ENCODE assay signal across 1 cellular context in genomic region chr1:23741609-23742008, GRCh38.
TF ChIP-seq lines count a peak whose summit lies in the region.

No MANE protein-coding gene starts in this region.

TF ChIP-seq in WTC11, 78 proteins besides CTCF, POLR2A, EP300 and RAD21 (continued from another document):
- TF ChIP-seq HMGXB4 (CRISPR knock-in tag; IDR thresholded peaks at IDR 0.05) = no peak
- TF ChIP-seq E2F4 (CRISPR knock-in tag; IDR thresholded peaks at IDR 0.05; ENCODE audit: borderline replicate concordance, low read depth) = no peak
- no peak for TF ChIP-seq MLX (CRISPR knock-in tag; IDR thresholded peaks at IDR 0.05)
- no peak for TF ChIP-seq IRF1 (CRISPR knock-in tag; IDR thresholded peaks at IDR 0.05)
- TF ChIP-seq NFYB (CRISPR knock-in tag; conservative IDR thresholded peaks at IDR 0.05; ENCODE audit: low read depth) = no peak
- no peak for TF ChIP-seq NR3C1 (CRISPR knock-in tag; conservative IDR thresholded peaks at IDR 0.05; ENCODE audit: low read depth)
TF ChIP-seq in WTC11: peak in this region for 0.
